Comparison of ENCODE assay signal across 25 cellular contexts in genomic region chr3:27220166-27220565, GRCh38.
A peak's percentile ranks its signal among the peaks of the same experiment; 100 is the strongest.
DNase-seq lines count a peak whose midpoint lies in the region; ATAC-seq, FAIRE-seq and TF ChIP-seq lines count a peak whose summit lies in the region.
"Had no signal": no experiment of that assay in that cellular context is flagged by ENCODE, and none has a peak within 500 bp of the region (broad histone marks: within the 10 kb centered on the region; RNA-seq: fewer than 3 reads in every experiment).

No MANE protein-coding gene starts in this region.

- H2AK5ac ChIP-seq in H1 (ENCODE audit: low read depth, low read length): no peak overlapping the region

- RAD21 ChIA-PET in HCT116 (lab: Charles Lee; ENCODE audit: low non-redundant PET in 1 of 2, low total read pairs in 2 of 2, uncharacterized antibody in 2 of 2, unreplicated experiment in 2 of 2): no interaction called here

- H3K9ac ChIP-seq in HCT116 (ENCODE audit: low read length) (no peak overlapping the region), H1 (replicated peaks in 1 of 4; ENCODE audit: extremely low read depth in 1 of 4, low read depth in 3 of 4, low read length in 3 of 4) (no peak overlapping the region)
- H3K9ac ChIP-seq: BLaER1 had no signal

- H2AFZ ChIP-seq in HCT116 (ENCODE audit: low read depth, low read length, poor library complexity, severe bottlenecking) (no peak overlapping the region), H1 (ENCODE audit: low read length) (no peak overlapping the region)

- H3K4me3 ChIP-seq in HCT116 (replicated peaks in 1 of 2; ENCODE audit: low read depth in 1 of 2, low read length in 2 of 2) (0 out of 4 replicates have a peak overlapping the region, but pooled peaks of 1 of the 2 experiments have one; percentile 5), H1 (ENCODE audit: extremely low read depth in 1 of 4, insufficient read depth in 2 of 4, low read depth in 3 of 4, low read length in 4 of 4) (no peak overlapping the region)
- H3K4me3 ChIP-seq: BLaER1, GM12878, HAP-1 had no signal

- H2BK15ac ChIP-seq in H1 (ENCODE audit: low read length): no peak overlapping the region

- no peak overlapping the region for H2BK12ac ChIP-seq in H1 (ENCODE audit: low read depth, low read length)

- H4K8ac ChIP-seq in H1 (ENCODE audit: extremely low read depth, insufficient read depth, low read length): no peak overlapping the region

- TF ChIP-seq RAD21 in HCT116 (IDR thresholded peaks at IDR 0.05; ENCODE audit: low read depth): no peak
- no peak for TF ChIP-seq RAD21 in H1 (IDR thresholded peaks at IDR 0.05 in 1 of 2, conservative IDR thresholded peaks at IDR 0.05 in 1 of 2; ENCODE audit: low read depth in 2 of 2, low read length in 2 of 2)

- ATAC-seq in HCT116: peak; percentile 59
- ATAC-seq: GM12878, PC-3 had no signal

- no peaks in the 10 kb centered on the region for H3K79me1 ChIP-seq in H1 (ENCODE audit: low read depth, low read length)

- no peak overlapping the region for H4K5ac ChIP-seq in H1 (ENCODE audit: insufficient read length, low read depth, low read length)

- H3K9me3 ChIP-seq in HCT116 (ENCODE audit: control insufficient read depth in 1 of 2, insufficient read depth in 1 of 2, low read depth in 1 of 2, low read length in 2 of 2): no peaks in the 10 kb centered on the region
- no peaks in the 10 kb centered on the region for H3K9me3 ChIP-seq in H1 (ENCODE audit: insufficient read depth in 2 of 2, low read depth in 1 of 2, low read length in 1 of 2)
- H3K9me3 ChIP-seq: BLaER1 had no signal

- H3K27ac ChIP-seq in HCT116 (ENCODE audit: low read depth, low read length): no peak overlapping the region
- no peak overlapping the region for H3K27ac ChIP-seq in H1 (ENCODE audit: low read depth, low read length)
- H3K27ac ChIP-seq: BLaER1, HL-60 had no signal

- H4K20me1 ChIP-seq in HCT116 (ENCODE audit: insufficient read depth): no peaks in the 10 kb centered on the region
- no peaks in the 10 kb centered on the region for H4K20me1 ChIP-seq in H1 (replicated peaks in 1 of 2; ENCODE audit: control insufficient read depth in 1 of 2, insufficient read depth in 2 of 2, low read length in 2 of 2)
- H4K20me1 ChIP-seq: BLaER1 had no signal

- H2BK5ac ChIP-seq in H1 (ENCODE audit: low read depth, low read length): no peak overlapping the region

- no peak overlapping the region for H3K56ac ChIP-seq in H1 (replicated peaks; ENCODE audit: insufficient read length, low read depth, low read length)

- no peak for FAIRE-seq in H1 (lab: Jason Lieb, UNC)
- FAIRE-seq: D721Med, GM12878 had no signal

- peaks cover 3 to 54% of the 10 kb centered on the region in 2 experiments for H3K4me1 ChIP-seq in HCT116 (ENCODE audit: control insufficient read depth in 1 of 2, insufficient read depth in 2 of 2, low read length in 2 of 2)
- H3K4me1 ChIP-seq in H1 (replicated peaks in 1 of 4; ENCODE audit: control insufficient read depth in 3 of 4, insufficient read depth in 4 of 4, low read length in 3 of 4): no peaks in the 10 kb centered on the region
- H3K4me1 ChIP-seq: BLaER1, HAP-1 had no signal

- DNase-seq in EH (ENCODE audit: low read depth) (peak; percentile 42), HCT116 (ENCODE audit: low read depth, low spot score) (no peak), H1 (ENCODE audit: low read depth in 1 of 2, low spot score in 2 of 2) (no peak), kidney tubule cell (ENCODE audit: low spot score) (peak; percentile 14), SW 1271 (lab: John Stamatoyannopoulos, UW) (no peak), NCI-H510A (lab: John Stamatoyannopoulos, UW) (no peak)
- DNase-seq in stimulated activated CD8-positive, alpha-beta memory T cell treated with anti-CD3 and anti-CD28 coated beads, Interleukin-4, amount 100 ng/mL, for 48 hours: no peak
- DNase-seq: CD4-positive, CD25-positive, alpha-beta regulatory T cell; GDM1; NCI-H1092; NCI-H1417 treated with DMSO at 0.1 percent for 48 hours; NCI-H1694 treated with DMSO at 0.1 percent for 48 hours; NCI-H2081 treated with DMSO at 0.1 percent for 48 hours; NCI-H2171; NCI-H226; NCI-H510A treated with DMSO at 0.1 percent for 48 hours; Right ventricle myocardium superior; RPMI8226; T-helper 1 cell had no signal

- no peak overlapping the region for H2BK120ac ChIP-seq in H1 (replicated peaks; ENCODE audit: low read depth, low read length)

- H3K9me2 ChIP-seq in HCT116 (ENCODE audit: insufficient read depth): no peaks in the 10 kb centered on the region

- TF ChIP-seq EP300 in H1 (IDR thresholded peaks at IDR 0.05; ENCODE audit: borderline replicate concordance in 1 of 2, low read depth in 2 of 2, low read length in 2 of 2): no peak

- no peak for TF ChIP-seq POLR2A in HCT116 (IDR thresholded peaks at IDR 0.05; ENCODE audit: borderline replicate concordance, extremely low read depth, insufficient read depth, insufficient read length)
- TF ChIP-seq POLR2A in H1 (IDR thresholded peaks at IDR 0.05; ENCODE audit: control extremely low read depth in 1 of 2, low read depth in 2 of 2, low read length in 2 of 2): no peak

- H3K4me2 ChIP-seq in HCT116 (ENCODE audit: low read length) (peak overlapping the region; percentile 51), H1 (ENCODE audit: insufficient read depth in 1 of 2, low read depth in 2 of 2, low read length in 2 of 2) (no peak overlapping the region)
- H3K4me2 ChIP-seq: BLaER1 had no signal

- POLR2A ChIA-PET in HCT116 (lab: Charles Lee): no interaction called here
- POLR2A ChIA-PET in H1 (lab: Charles Lee; ENCODE audit: partially characterized antibody): no interaction called here

- H3K79me2 ChIP-seq in HCT116 (ENCODE audit: insufficient read depth, low read length) (no peaks in the 10 kb centered on the region), H1 (ENCODE audit: control insufficient read depth in 1 of 2, insufficient read depth in 2 of 2, low read length in 2 of 2) (no peaks in the 10 kb centered on the region)

- no peak overlapping the region for H3K18ac ChIP-seq in H1 (ENCODE audit: extremely low read depth, low read length)

- no peak overlapping the region for H3K14ac ChIP-seq in H1 (ENCODE audit: insufficient read length)

- no peaks in the 10 kb centered on the region for H3K36me3 ChIP-seq in HCT116 (ENCODE audit: control insufficient read depth in 1 of 2, insufficient read depth in 2 of 2, low read length in 2 of 2)
- no peaks in the 10 kb centered on the region for H3K36me3 ChIP-seq in H1 (ENCODE audit: control insufficient read depth in 2 of 4, insufficient read depth in 4 of 4, low read length in 3 of 4)
- H3K36me3 ChIP-seq: BLaER1, HAP-1 had no signal

- no TSS peak for BruUV-seq in HCT116 (replicated peaks; lab: Mats Ljungman, UMichigan)

- no peak overlapping the region for H3K23ac ChIP-seq in H1 (ENCODE audit: insufficient read length)

- no peak overlapping the region for H3K4ac ChIP-seq in H1 (replicated peaks; ENCODE audit: insufficient read length, low read depth, low read length)

- no peak for TF ChIP-seq CTCF in HCT116 (IDR thresholded peaks at IDR 0.05 in 2 of 3, conservative IDR thresholded peaks at IDR 0.05 in 1 of 3; ENCODE audit: borderline replicate concordance in 1 of 3, insufficient read depth in 1 of 3, low read depth in 2 of 3, low read length in 2 of 3)
- no peak for TF ChIP-seq CTCF in H1 (IDR thresholded peaks at IDR 0.05; ENCODE audit: control extremely low read depth in 1 of 3, insufficient read depth in 1 of 3, low read depth in 1 of 3, low read length in 3 of 3)

- CTCF ChIA-PET in HCT116 (lab: Charles Lee): no interaction called here
- CTCF ChIA-PET in H1 (lab: Charles Lee; ENCODE audit: partially characterized antibody): interaction anchor here (0.9 to 1.7 kb wide), 3 partner anchors 9 to 53 kb away, joined by 3 to 7 read pairs (median 4); no protein-coding TSS in a partner anchor

- H2BK20ac ChIP-seq in H1 (ENCODE audit: low read length): no peak overlapping the region

- intact Hi-C loops in HCT116 (cut with micrococcal nuclease): no loop called here

- H3K27me3 ChIP-seq in HCT116 (ENCODE audit: insufficient read depth, low read length): no peaks in the 10 kb centered on the region
- no peaks in the 10 kb centered on the region for H3K27me3 ChIP-seq in H1 (replicated peaks in 1 of 4; ENCODE audit: control insufficient read depth in 3 of 4, extremely low read depth in 1 of 4, insufficient read depth in 3 of 4, low read length in 3 of 4)
- H3K27me3 ChIP-seq: BLaER1 had no signal

- peaks cover 2% of the 10 kb centered on the region; the same call in 1 of the 2 replicates for H3K23me2 ChIP-seq in H1 (ENCODE audit: low read depth, low read length)

- H4K91ac ChIP-seq in H1 (replicated peaks; ENCODE audit: insufficient read length, low read length): no peak overlapping the region

TF ChIP-seq in HCT116, 20 proteins besides CTCF, POLR2A, EP300 and RAD21:
- peak; percentile 24; the same call in 1 of the 2 replicates for TF ChIP-seq SP1 (IDR thresholded peaks at IDR 0.05; ENCODE audit: low read depth)
- no peak for TF ChIP-seq FOSL1 (IDR thresholded peaks at IDR 0.05; ENCODE audit: low read depth)
- TF ChIP-seq YY1 (IDR thresholded peaks at IDR 0.05; ENCODE audit: extremely low read depth, insufficient replicate concordance, low read depth, low read length): no peak
- no peak for TF ChIP-seq ZNF274 (IDR thresholded peaks at IDR 0.05; ENCODE audit: low read depth, low read length)
- 0 out of 2 replicates have a peak, but pooled peaks have one; percentile 18 for TF ChIP-seq CBX3 (IDR thresholded peaks at IDR 0.05; ENCODE audit: low read depth)
- TF ChIP-seq JUND (IDR thresholded peaks at IDR 0.05): no peak
- no peak for TF ChIP-seq CEBPB (IDR thresholded peaks at IDR 0.05; ENCODE audit: low read depth)
- TF ChIP-seq EGR1 (IDR thresholded peaks at IDR 0.05; ENCODE audit: low read depth): no peak
TF ChIP-seq in HCT116: peak in this region for 2.

TF ChIP-seq in H1, 55 proteins besides CTCF, POLR2A, EP300 and RAD21 (continues in another document):
- TF ChIP-seq TAF1 (IDR thresholded peaks at IDR 0.05; ENCODE audit: low read depth, low read length) (no peak), NANOG (IDR thresholded peaks at IDR 0.05; ENCODE audit: insufficient read depth, low read depth, low read length, poor library complexity, severe bottlenecking) (peak; percentile 84), TEAD4 (IDR thresholded peaks at IDR 0.05; ENCODE audit: low read depth, low read length) (peak; percentile 49; the same call in 1 of the 2 replicates)

Comparison
In these comparisons a context has a peak if more than half of its experiments do, and no peak if none do; other contexts are left out.
1. DNase-seq: peak in EH (single experiment) and kidney tubule cell (single experiment); none in HCT116 (single experiment), H1 (0 of 2), SW 1271 (0 of 2), NCI-H510A (single experiment) and stimulated activated CD8-positive, alpha-beta memory T cell treated with anti-CD3 and anti-CD28 coated beads, Interleukin-4, amount 100 ng/mL, for 48 hours (single experiment).